ENCODE assay signal across 19 cellular contexts in the genomic region with DNA sequence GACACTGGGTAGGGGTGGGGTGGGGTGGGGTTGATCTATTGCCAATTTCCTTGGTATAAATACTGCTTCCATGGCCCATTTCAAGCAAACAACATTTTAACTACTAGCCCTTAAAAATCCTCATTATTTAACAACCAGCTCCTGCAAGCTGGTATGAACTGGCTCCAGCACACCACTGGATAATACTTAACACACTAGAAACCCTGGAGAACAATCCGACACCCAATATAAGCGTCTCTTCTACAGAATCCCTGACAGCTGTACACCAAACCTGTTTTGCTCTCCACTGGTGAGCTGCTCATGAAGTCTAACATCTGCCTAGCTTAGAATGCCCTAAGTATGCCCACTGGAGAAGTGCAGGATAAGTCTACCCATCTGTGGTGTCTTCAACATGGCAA.
DNase-seq lines count a peak whose midpoint lies in the region; ATAC-seq and TF ChIP-seq lines count a peak whose summit lies in the region.
"Had no signal": no experiment of that assay in that cellular context is flagged by ENCODE, and none has a peak within 500 bp of the region (broad histone marks: within the 10 kb centered on the region; RNA-seq: fewer than 3 reads in every experiment).

No MANE protein-coding gene starts in this region.

- no peaks in the 10 kb centered on the region for H3K9me2 ChIP-seq in Karpas-422 (replicated peaks; ENCODE audit: insufficient read depth, low read length)

- DNase-seq in heart right ventricle (no peak), left ventricle myocardium superior (no peak), dorsolateral prefrontal cortex (no peak), type B pancreatic cell (ENCODE audit: extremely low spot score, unreplicated experiment) (no peak), NCI-H1694 (lab: John Stamatoyannopoulos, UW) (no peak), Karpas-422 (no peak)
- no peak for DNase-seq in activated naive CD4-positive, alpha-beta T cell treated with anti-CD3 and anti-CD28 coated beads, Interleukin-2, amount 50 U/mL, for 16 hours
- DNase-seq: activated effector memory CD4-positive, alpha-beta T cell treated with Interleukin-2 at 50 U/mL for 16 hours; CD4-positive, alpha-beta T cell; HCEC 1CT; KBM-7; NCI-H1105 treated with DMSO at 0.1 percent for 48 hours; NCI-H510A; SW 1271 had no signal

- 95 to 97% methylated on average over 2 of the region's 2 CpGs for WGBS in heart right ventricle, 2 donors

- H3K36me3 Mint-ChIP-seq in type B pancreatic cell: peaks cover 30% of the 10 kb centered on the region

- H3K9ac ChIP-seq in mucosa of stomach (ENCODE audit: low read length): peak overlapping the region; percentile 40
- no peak overlapping the region for H3K9ac ChIP-seq in Karpas-422 (ENCODE audit: low read length)
- H3K9ac ChIP-seq: parathyroid adenoma had no signal

- H3K27ac Mint-ChIP-seq in type B pancreatic cell: peak overlapping the region; percentile 88

- no peaks in the 10 kb centered on the region for H4K20me1 ChIP-seq in Karpas-422 (ENCODE audit: insufficient read depth, low read depth, low read length)

- H3K4me1 Mint-ChIP-seq in type B pancreatic cell (ENCODE audit: unreplicated experiment): peaks cover 75% of the 10 kb centered on the region

- ATAC-seq in heart right ventricle (no peak), left ventricle myocardium superior (no peak)
- ATAC-seq: Panc1 had no signal

- TF ChIP-seq CTCF in heart right ventricle (IDR thresholded peaks at IDR 0.05) (no peak), dorsolateral prefrontal cortex (IDR thresholded peaks at IDR 0.05 in 54 of 56, conservative IDR thresholded peaks at IDR 0.05 in 2 of 56; ENCODE audit: low read depth in 1 of 56, partially characterized antibody in 56 of 56) (no peak), type B pancreatic cell (conservative IDR thresholded peaks at IDR 0.05) (no peak)

- no peak overlapping the region for H2AFZ ChIP-seq in Karpas-422 (ENCODE audit: low read length)
- H2AFZ ChIP-seq: parathyroid adenoma had no signal

- peaks cover 4% of the 10 kb centered on the region for H3K9me3 Mint-ChIP-seq in type B pancreatic cell
- H3K9me3 Mint-ChIP-seq: CD4-positive, alpha-beta T cell had no signal

- no peaks in the 10 kb centered on the region for H3K9me3 ChIP-seq in heart right ventricle
- H3K9me3 ChIP-seq in mucosa of stomach (ENCODE audit: control insufficient read depth, low read length): no peaks in the 10 kb centered on the region
- H3K9me3 ChIP-seq in Karpas-422 (ENCODE audit: low read length): no peaks in the 10 kb centered on the region
- H3K9me3 ChIP-seq: ascending aorta had no signal

- intact Hi-C loops in heart right ventricle (cut with DNase I) (no loop called here), left ventricle myocardium superior (cut with micrococcal nuclease) (no loop called here), dorsolateral prefrontal cortex (cut with DNase I) (no loop called here)

- H3K4me3 ChIP-seq in heart right ventricle (no peak overlapping the region), dorsolateral prefrontal cortex (no peak overlapping the region), mucosa of stomach (ENCODE audit: low read length) (no peak overlapping the region), Karpas-422 (ENCODE audit: low read length) (no peak overlapping the region)
- H3K4me3 ChIP-seq: ascending aorta had no signal

- peaks cover 0 to 2% (median 0%) of the 10 kb centered on the region in 9 donors for H3K36me3 ChIP-seq in heart right ventricle
- no peaks in the 10 kb centered on the region for H3K36me3 ChIP-seq in mucosa of stomach (ENCODE audit: control insufficient read depth, insufficient read depth, low read length)
- H3K36me3 ChIP-seq in Karpas-422 (ENCODE audit: insufficient read depth, low read length): no peaks in the 10 kb centered on the region
- H3K36me3 ChIP-seq: ascending aorta had no signal

- H3K79me2 ChIP-seq in Karpas-422 (ENCODE audit: low read length): no peaks in the 10 kb centered on the region

- H3K27ac ChIP-seq in heart right ventricle (peak overlapping the region in 8 of 10 donors; percentile 37 to 84 (median 66)), dorsolateral prefrontal cortex (peak overlapping the region; percentile 41 to 98 (median 89)), Karpas-422 (ENCODE audit: low read length) (no peak overlapping the region)
- H3K27ac ChIP-seq: ascending aorta, VCaP had no signal

- H3K27me3 ChIP-seq in heart right ventricle (no peaks in the 10 kb centered on the region), dorsolateral prefrontal cortex (no peaks in the 10 kb centered on the region), mucosa of stomach (ENCODE audit: control insufficient read depth, insufficient read depth, low read length) (no peaks in the 10 kb centered on the region), Karpas-422 (ENCODE audit: low read length) (no peaks in the 10 kb centered on the region)
- H3K27me3 ChIP-seq: ascending aorta had no signal

- no peak overlapping the region for H3K4me2 ChIP-seq in Karpas-422 (ENCODE audit: low read depth, low read length, poor library complexity, severe bottlenecking)

- no peaks in the 10 kb centered on the region for H3K27me3 Mint-ChIP-seq in type B pancreatic cell
- H3K27me3 Mint-ChIP-seq: CD4-positive, alpha-beta T cell had no signal

- H3K4me3 Mint-ChIP-seq in type B pancreatic cell: peak overlapping the region; percentile 40
- H3K4me3 Mint-ChIP-seq: CD4-positive, alpha-beta T cell had no signal

- peaks cover 27 to 91% (median 80%) of the 10 kb centered on the region in 9 donors for H3K4me1 ChIP-seq in heart right ventricle
- H3K4me1 ChIP-seq in mucosa of stomach (ENCODE audit: control insufficient read depth, insufficient read depth, low read length): peaks cover 65% of the 10 kb centered on the region
- H3K4me1 ChIP-seq in Karpas-422 (ENCODE audit: low read length): no peaks in the 10 kb centered on the region
